1 cellular context compared by ENCODE assay signal in genomic region chr3:122484985-122485384, GRCh38.
A peak's percentile ranks its signal among the peaks of the same experiment; 100 is the strongest.
TF ChIP-seq lines count a peak whose summit lies in the region.

No MANE protein-coding gene starts in this region.

TF ChIP-seq in K562, 482 proteins besides CTCF, POLR2A, EP300 and RAD21 (continues in another document):
- TF ChIP-seq RFX1 (IDR thresholded peaks at IDR 0.05) (no peak), RNF2 (IDR thresholded peaks at IDR 0.05) (no peak), DPF2 (IDR thresholded peaks at IDR 0.05) (peak; percentile 47; the same call in 1 of the 2 replicates), ZBTB8A (IDR thresholded peaks at IDR 0.05; ENCODE audit: partially characterized antibody) (no peak), NONO (IDR thresholded peaks at IDR 0.05; ENCODE audit: low read depth in 2 of 2, low read length in 1 of 2) (no peak), MNT (conservative IDR thresholded peaks at IDR 0.05) (0 out of 4 replicates have a peak, but pooled peaks of 1 of the 2 experiments have one; percentile 24), ETS2 (tag; IDR thresholded peaks at IDR 0.05; ENCODE audit: borderline replicate concordance, poor library complexity, severe bottlenecking) (no peak), NR1H2 (CRISPR knock-in tag; IDR thresholded peaks at IDR 0.05) (no peak), FOXM1 (IDR thresholded peaks at IDR 0.05; ENCODE audit: low read depth) (peak; percentile 53), FOXM1 (CRISPR knock-in tag; IDR thresholded peaks at IDR 0.05; ENCODE audit: low read depth) (no peak), ZNF740 (CRISPR knock-in tag; IDR thresholded peaks at IDR 0.05) (no peak), ZNF740 (tag; IDR thresholded peaks at IDR 0.05) (no peak), SMAD3 (CRISPR knock-in tag; conservative IDR thresholded peaks at IDR 0.05) (no peak), HNRNPK (IDR thresholded peaks at IDR 0.05; ENCODE audit: low read depth, low read length, poor library complexity, severe bottlenecking) (no peak), DLX4 (CRISPR knock-in tag; IDR thresholded peaks at IDR 0.05) (no peak), CC2D1A (IDR thresholded peaks at IDR 0.05) (no peak), NR0B1 (IDR thresholded peaks at IDR 0.05; ENCODE audit: partially characterized antibody) (no peak), EGR1 (conservative IDR thresholded peaks at IDR 0.05) (no peak), E2F6 (IDR thresholded peaks at IDR 0.05; ENCODE audit: borderline replicate concordance in 1 of 2, extremely low read depth in 1 of 2, insufficient read depth in 1 of 2, insufficient read length in 1 of 2, low read depth in 1 of 2, low read length in 1 of 2, poor library complexity in 1 of 2, severe bottlenecking in 1 of 2) (peak in 1 of 2 experiments; percentile 12), IRF9 (tag; IDR thresholded peaks at IDR 0.05) (no peak), ZNF512 (tag; IDR thresholded peaks at IDR 0.05) (no peak), ZNF212 (CRISPR knock-in tag; IDR thresholded peaks at IDR 0.05) (no peak), FOSL1 (tag; conservative IDR thresholded peaks at IDR 0.05) (peak; percentile 74), MYBL2 (IDR thresholded peaks at IDR 0.05; ENCODE audit: low read depth) (peak; percentile 46; the same call in 1 of the 2 replicates), MYBL2 (CRISPR knock-in tag; IDR thresholded peaks at IDR 0.05; ENCODE audit: borderline replicate concordance) (no peak), TAL1 (IDR thresholded peaks at IDR 0.05) (peak; percentile 33; the same call in 1 of the 2 replicates), COPS2 (conservative IDR thresholded peaks at IDR 0.05) (no peak), LARP7 (IDR thresholded peaks at IDR 0.05) (no peak), HMG20B (CRISPR knock-in tag; IDR thresholded peaks at IDR 0.05) (no peak), SRSF1 (IDR thresholded peaks at IDR 0.05; ENCODE audit: low read depth, low read length) (no peak), TCF7 (IDR thresholded peaks at IDR 0.05; ENCODE audit: borderline replicate concordance) (no peak), ZNF583 (CRISPR knock-in tag; IDR thresholded peaks at IDR 0.05) (no peak), SMARCA4 (IDR thresholded peaks at IDR 0.05) (0 out of 2 replicates have a peak, but pooled peaks have one; percentile 30), TEAD4 (IDR thresholded peaks at IDR 0.05; ENCODE audit: low read length) (peak; percentile 16; the same call in 1 of the 2 replicates), TEAD4 (CRISPR knock-in tag; IDR thresholded peaks at IDR 0.05; ENCODE audit: borderline replicate concordance) (no peak), RCOR1 (IDR thresholded peaks at IDR 0.05; ENCODE audit: borderline replicate concordance in 1 of 2, low read depth in 2 of 2, low read length in 2 of 2) (peak in 1 of 2 experiments; percentile 79; a peak in 1 of 4 replicates), CTBP1 (IDR thresholded peaks at IDR 0.05; ENCODE audit: borderline replicate concordance) (no peak), TBP (optimal IDR thresholded peaks at IDR 0.05; ENCODE audit: low read depth, low read length) (no peak), ZNF407 (IDR thresholded peaks at IDR 0.05; ENCODE audit: low read depth) (no peak), FOXP4 (CRISPR knock-in tag; IDR thresholded peaks at IDR 0.05; ENCODE audit: borderline replicate concordance) (no peak), ATF3 (IDR thresholded peaks at IDR 0.05) (peak; percentile 67), ATF3 (CRISPR knock-in tag; conservative IDR thresholded peaks at IDR 0.05) (no peak), HDAC2 (IDR thresholded peaks at IDR 0.05) (0 out of 2 replicates have a peak, but pooled peaks have one; percentile 42)
